Comparison of ENCODE assay signal across 19 cellular contexts in the genomic region with DNA sequence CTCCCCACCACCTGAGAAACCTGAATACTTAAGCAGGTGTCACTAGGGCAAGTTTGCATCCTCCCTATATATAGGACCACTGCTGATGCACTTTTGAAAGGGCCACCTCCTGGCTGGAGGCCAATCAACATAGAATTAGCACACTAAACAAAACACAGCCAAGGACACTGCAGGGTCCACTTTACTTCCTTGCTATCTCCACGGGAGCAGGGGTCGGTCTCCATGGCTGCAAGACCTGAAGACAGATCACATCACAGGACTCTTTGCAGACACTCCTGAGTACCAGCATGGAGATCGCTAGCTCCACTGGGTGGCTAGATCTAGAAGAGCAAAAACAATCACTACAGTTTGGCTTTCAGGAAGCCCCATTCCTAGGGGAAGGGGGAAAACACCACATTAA.
A peak's percentile ranks its signal among the peaks of the same experiment; 100 is the strongest.
DNase-seq lines count a peak whose midpoint lies in the region; ATAC-seq, FAIRE-seq and TF ChIP-seq lines count a peak whose summit lies in the region.
"Had no signal": no experiment of that assay in that cellular context is flagged by ENCODE, and none has a peak within 500 bp of the region (broad histone marks: within the 10 kb centered on the region; RNA-seq: fewer than 3 reads in every experiment).

No MANE protein-coding gene starts in this region.

- no peak overlapping the region for H3K9ac ChIP-seq in HepG2 (ENCODE audit: insufficient read depth, low read depth, low read length)

- H3K27me3 ChIP-seq in HepG2 (ENCODE audit: control insufficient read depth in 1 of 2, insufficient read depth in 2 of 2, low read length in 2 of 2) (peaks cover 0 to 10% of the 10 kb centered on the region in 2 experiments; a peak in 1 of 5 replicates), right lobe of liver (no peaks in the 10 kb centered on the region), Peyer's patch (no peaks in the 10 kb centered on the region)

- intact Hi-C loops in HepG2 (cut with micrococcal nuclease; ENCODE audit: unreplicated experiment): no loop called here
- intact Hi-C loops in right lobe of liver (cut with DNase I): no loop called here

- no peaks in the 10 kb centered on the region for H3K9me3 Mint-ChIP-seq in type B pancreatic cell
- H3K9me3 Mint-ChIP-seq: activated T-helper 2 cell treated with anti-CD3 and anti-CD28 coated beads, Interferon-gamma antibody, Interleukin-2, Interleukin-4, amounts not matched to agents 10 μg/mL and 5 μg/mL and 100 μg/mL, durations not matched to agents 14 hours and 24 hours and 36 hours had no signal

- no peak for TF ChIP-seq CTCF in HepG2 (CRISPR knock-in tag; IDR thresholded peaks at IDR 0.05)
- no peak for TF ChIP-seq CTCF in right lobe of liver (IDR thresholded peaks at IDR 0.05)
- peak; percentile 41 for TF ChIP-seq CTCF in epithelial cell of proximal tubule (conservative IDR thresholded peaks at IDR 0.05; ENCODE audit: low read depth, low read length)
- TF ChIP-seq CTCF in type B pancreatic cell (conservative IDR thresholded peaks at IDR 0.05): peak; percentile 11
- peak in 1 of 6 experiments; percentile 17 for TF ChIP-seq CTCF in Peyer's patch (IDR thresholded peaks at IDR 0.05)

- no peaks in the 10 kb centered on the region for H4K20me1 ChIP-seq in HepG2 (ENCODE audit: insufficient read depth, low read length)

- POLR2A ChIA-PET in HepG2 (lab: Yijun Ruan, JAX): no interaction called here

- no peak for FAIRE-seq in HepG2 (lab: Jason Lieb, UNC)
- FAIRE-seq: GM18507 had no signal

- H3K4me3 Mint-ChIP-seq in type B pancreatic cell: no peak overlapping the region

- H3K4me3 ChIP-seq in HepG2 (replicated peaks in 1 of 3; ENCODE audit: insufficient read depth in 1 of 3, low read depth in 2 of 3, low read length in 3 of 3) (no peak overlapping the region), right lobe of liver (no peak overlapping the region), epithelial cell of proximal tubule (ENCODE audit: low read depth, low read length) (no peak overlapping the region), Peyer's patch (no peak overlapping the region)
- H3K4me3 ChIP-seq: left ventricle myocardium inferior, smooth muscle cell, thoracic aorta had no signal

- no peaks in the 10 kb centered on the region for H3K36me3 ChIP-seq in HepG2 (replicated peaks in 1 of 2; ENCODE audit: control insufficient read depth in 1 of 2, insufficient read depth in 2 of 2, low read length in 2 of 2)
- no peaks in the 10 kb centered on the region for H3K36me3 ChIP-seq in right lobe of liver
- H3K36me3 ChIP-seq in Peyer's patch: no peaks in the 10 kb centered on the region
- H3K36me3 ChIP-seq: thoracic aorta had no signal

- TF ChIP-seq POLR2A in HepG2 (IDR thresholded peaks at IDR 0.05; ENCODE audit: insufficient read depth in 1 of 2, low read depth in 2 of 2, low read length in 2 of 2): no peak
- TF ChIP-seq POLR2A in right lobe of liver (IDR thresholded peaks at IDR 0.05): no peak
- TF ChIP-seq POLR2A in Peyer's patch (IDR thresholded peaks at IDR 0.05): no peak

- H3K27ac ChIP-seq in HepG2 (ENCODE audit: extremely low read length, insufficient read depth, low read length) (no peak overlapping the region), right lobe of liver (no peak overlapping the region), Peyer's patch (no peak overlapping the region)
- H3K27ac ChIP-seq: left ventricle myocardium inferior, thoracic aorta, VCaP had no signal

- H3K36me3 Mint-ChIP-seq in type B pancreatic cell: no peaks in the 10 kb centered on the region

- 17% methylated on average over 1 of the region's 3 CpGs for WGBS in HepG2 (ENCODE audit: low lambda C conversion rate)
- 46% methylated on average over 3 of the region's 3 CpGs for WGBS in right lobe of liver (ENCODE audit: insufficient coverage, low coverage, low lambda C conversion rate, missing lambda C conversion rate)

- H3K4me1 Mint-ChIP-seq in type B pancreatic cell (ENCODE audit: unreplicated experiment): no peaks in the 10 kb centered on the region

- no peak for TF ChIP-seq RAD21 in HepG2 (CRISPR knock-in tag; IDR thresholded peaks at IDR 0.05)

- in situ Hi-C loops in HepG2 (cut with HindIII; ENCODE audit: extremely low pct_ligation_motif_present, low pct_unique_long_range_greater_than_20kb): no loop called here

- CTCF ChIA-PET in HepG2 (lab: Yijun Ruan, JAX; ENCODE audit: low intra/inter-chr PET ratio, low total read pairs): no interaction called here

- H3K79me2 ChIP-seq in HepG2 (ENCODE audit: insufficient read depth, low read length): no peaks in the 10 kb centered on the region

- H3K4me2 ChIP-seq in HepG2 (ENCODE audit: low read depth, low read length): no peak overlapping the region
- H3K4me2 ChIP-seq: smooth muscle cell had no signal

- peak; percentile 35; the same call in 1 of the 3 replicates for ATAC-seq in HepG2
- ATAC-seq in right lobe of liver: no peak
- no peak for ATAC-seq in HG03159 (IDR thresholded peaks at IDR 0.05; ENCODE audit: unreplicated experiment)

- no TSS peak for BruUV-seq in HepG2 (replicated peaks; lab: Mats Ljungman, UMichigan)

- H3K4me1 ChIP-seq in HepG2 (ENCODE audit: insufficient read depth, low read length) (0 out of 2 replicates have a peak, but pooled peaks cover 4% of the 10 kb centered on the region), right lobe of liver (no peaks in the 10 kb centered on the region), Peyer's patch (no peaks in the 10 kb centered on the region)

- no peak for TF ChIP-seq EP300 in HepG2 (IDR thresholded peaks at IDR 0.05; ENCODE audit: low read depth in 2 of 2, low read length in 2 of 2)
- no peak for TF ChIP-seq EP300 in HepG2 (CRISPR knock-in tag; IDR thresholded peaks at IDR 0.05; ENCODE audit: borderline replicate concordance)

- no peaks in the 10 kb centered on the region for H3K27me3 Mint-ChIP-seq in type B pancreatic cell

- H2AFZ ChIP-seq in HepG2 (ENCODE audit: low read length): no peak overlapping the region

- no peak overlapping the region for H3K27ac Mint-ChIP-seq in type B pancreatic cell
- H3K27ac Mint-ChIP-seq: activated T-helper 2 cell treated with anti-CD3 and anti-CD28 coated beads, Interferon-gamma antibody, Interleukin-2, Interleukin-4, amounts not matched to agents 10 μg/mL and 5 μg/mL and 100 μg/mL, durations not matched to agents 14 hours and 24 hours and 36 hours had no signal

- H3K9me3 ChIP-seq in HepG2 (ENCODE audit: low read length) (no peaks in the 10 kb centered on the region; the same call in 1 of the 2 replicates), right lobe of liver (no peaks in the 10 kb centered on the region), Peyer's patch (peaks cover 0 to 3% (median 0%) of the 10 kb centered on the region in 4 donors)

- DNase-seq in HepG2 (ENCODE audit: low spot score) (peak; percentile 2), right lobe of liver (no peak), NCI-H146 (lab: John Stamatoyannopoulos, UW) (peak; percentile 86), epithelial cell of proximal tubule (ENCODE audit: low read depth) (no peak), type B pancreatic cell (ENCODE audit: extremely low spot score, unreplicated experiment) (no peak), NCI-H1048 (lab: John Stamatoyannopoulos, UW) (no peak), Peyer's patch (no peak)
- DNase-seq: effector CD8-positive, alpha-beta T cell; IMR-90; left ventricle myocardium inferior; NCI-H1694 treated with DMSO at 0.1 percent for 48 hours; NK-92 treated with Interleukin-12 subunit alpha and Interleukin-12 subunit beta, amount 100 ng/mL, for 24 hours; Right ventricle myocardium superior had no signal

TF ChIP-seq in HepG2, 621 proteins besides CTCF, POLR2A, EP300 and RAD21:
- TF ChIP-seq STAG1 (CRISPR knock-in tag; IDR thresholded peaks at IDR 0.05) (no peak), SMYD3 (CRISPR knock-in tag; IDR thresholded peaks at IDR 0.05) (no peak), SP1 (IDR thresholded peaks at IDR 0.05) (no peak), SP1 (CRISPR knock-in tag; IDR thresholded peaks at IDR 0.05) (no peak), SMAD3 (CRISPR knock-in tag; IDR thresholded peaks at IDR 0.05) (no peak), GTF3A (CRISPR knock-in tag; conservative IDR thresholded peaks at IDR 0.05) (no peak), ZNF224 (CRISPR knock-in tag; IDR thresholded peaks at IDR 0.05) (no peak), ZNF430 (CRISPR knock-in tag; IDR thresholded peaks at IDR 0.05) (no peak)
- TF ChIP-seq, protein P1, sequence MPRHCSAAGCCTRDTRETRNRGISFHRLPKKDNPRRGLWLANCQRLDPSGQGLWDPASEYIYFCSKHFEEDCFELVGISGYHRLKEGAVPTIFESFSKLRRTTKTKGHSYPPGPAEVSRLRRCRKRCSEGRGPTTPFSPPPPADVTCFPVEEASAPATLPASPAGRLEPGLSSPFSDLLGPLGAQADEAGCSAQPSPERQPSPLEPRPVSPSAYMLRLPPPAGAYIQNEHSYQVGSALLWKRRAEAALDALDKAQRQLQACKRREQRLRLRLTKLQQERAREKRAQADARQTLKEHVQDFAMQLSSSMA (CRISPR knock-in tag; IDR thresholded peaks at IDR 0.05): no peak
- TF ChIP-seq, protein P2, sequence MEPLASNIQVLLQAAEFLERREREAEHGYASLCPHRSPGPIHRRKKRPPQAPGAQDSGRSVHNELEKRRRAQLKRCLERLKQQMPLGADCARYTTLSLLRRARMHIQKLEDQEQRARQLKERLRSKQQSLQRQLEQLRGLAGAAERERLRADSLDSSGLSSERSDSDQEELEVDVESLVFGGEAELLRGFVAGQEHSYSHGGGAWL (CRISPR knock-in tag; IDR thresholded peaks at IDR 0.05): no peak

Comparison
In these comparisons a context has a peak if more than half of its experiments do, and no peak if none do; other contexts are left out.
1. DNase-seq: peak in HepG2 (single experiment) and NCI-H146 (single experiment); none in right lobe of liver (0 of 3), epithelial cell of proximal tubule (single experiment), type B pancreatic cell (single experiment), NCI-H1048 (single experiment) and Peyer's patch (0 of 3).
2. CTCF ChIP-seq: peak in epithelial cell of proximal tubule (single experiment) and type B pancreatic cell (single experiment); none in HepG2 (single experiment) and right lobe of liver (0 of 4).